Comparison of ENCODE assay signal across 6 cellular contexts in genomic region chr3:148583793-148584192, GRCh38.
"Had no signal": no experiment of that assay in that cellular context is flagged by ENCODE, and none has a peak within 500 bp of the region (broad histone marks: within the 10 kb centered on the region; RNA-seq: fewer than 3 reads in every experiment).

No MANE protein-coding gene starts in this region.

- H3K27me3 Mint-ChIP-seq: IgD-negative memory B cell had no signal

- H3K4me3 ChIP-seq: K562 had no signal

- ATAC-seq: K562 had no signal

- FAIRE-seq: HTR-8/SVneo, K562 had no signal

- H3K27ac Mint-ChIP-seq: IgD-negative memory B cell had no signal

- H3K9me3 Mint-ChIP-seq: IgD-negative memory B cell had no signal

- H3K4me1 Mint-ChIP-seq: IgD-negative memory B cell had no signal

- DNase-seq: IMR-90, KBM-7 had no signal

- H3K27ac ChIP-seq: HL-60 had no signal

- H3K4me3 Mint-ChIP-seq: IgD-negative memory B cell had no signal
